Comparison of ENCODE assay signal across 13 cellular contexts in genomic region chr5:101838329-101838964, GRCh38.
"Had no signal": no experiment of that assay in that cellular context is flagged by ENCODE, and none has a peak within 500 bp of the region (broad histone marks: within the 10 kb centered on the region; RNA-seq: fewer than 3 reads in every experiment).

No MANE protein-coding gene starts in this region.

- DNase-seq: activated B cell treated with CpG ODN at 0.5 μM for 24 hours; activated CD4-positive, alpha-beta T cell treated with anti-CD3 and anti-CD28 coated beads, Interleukin-2, amount 10 ng/mL, durations not matched to agents 7 days and 5 days; activated naive CD4-positive, alpha-beta T cell treated with anti-CD3 and anti-CD28 coated beads, Interleukin-2, amount 50 U/mL, for 16 hours; adrenal gland; brain microvascular endothelial cell; cerebellar nuclear complex; dermis blood vessel endothelial cell; head of caudate nucleus; pancreas; T-helper 17 cell had no signal

- H3K27ac ChIP-seq: adrenal gland, brain microvascular endothelial cell, foreskin keratinocyte, pancreas, vagina had no signal

- H3K4me1 ChIP-seq: adrenal gland, foreskin keratinocyte, pancreas, vagina had no signal

- ATAC-seq: foreskin keratinocyte, left lobe of liver, pancreas, T-helper 17 cell had no signal

- H3K4me3 ChIP-seq: adrenal gland, pancreas, vagina had no signal

- H3K36me3 ChIP-seq: adrenal gland, brain microvascular endothelial cell, pancreas, vagina had no signal

- H3K27me3 ChIP-seq: adrenal gland, brain microvascular endothelial cell, foreskin keratinocyte, pancreas, vagina had no signal

- H3K9me3 ChIP-seq: adrenal gland, pancreas, vagina had no signal
